26 cellular contexts compared by ENCODE assay signal in the genomic region with DNA sequence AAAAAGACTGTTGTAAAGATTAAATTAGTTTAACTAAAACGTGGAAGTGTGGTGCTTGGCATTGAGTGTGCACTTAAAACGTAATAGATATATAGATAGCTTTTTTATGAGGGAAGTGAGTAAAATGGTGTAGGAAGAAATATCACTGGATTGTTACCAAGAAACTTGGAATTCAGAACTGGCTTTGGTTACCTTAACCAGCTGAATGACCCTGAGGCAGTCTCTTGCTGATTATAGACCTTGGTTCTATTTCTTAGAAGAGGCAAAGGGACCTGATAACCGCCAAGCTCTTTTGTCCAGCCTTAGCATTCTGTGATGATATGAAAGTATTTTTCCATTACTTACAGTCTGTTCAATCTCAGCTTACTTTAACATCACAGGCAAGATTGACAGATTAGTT.
"Had no signal": no experiment of that assay in that cellular context is flagged by ENCODE, and none has a peak within 500 bp of the region (broad histone marks: within the 10 kb centered on the region; RNA-seq: fewer than 3 reads in every experiment).

No MANE protein-coding gene starts in this region.

- H3K4me3 ChIP-seq: heart right ventricle, lower lobe of right lung, spleen, testis, upper lobe of right lung had no signal

- DNase-seq: activated CD4-positive, alpha-beta memory T cell treated with anti-CD3 and anti-CD28 coated beads, Interleukin-2, amount 10 ng/mL, durations not matched to agents 7 days and 5 days; activated CD4-positive, alpha-beta T cell treated with anti-CD3 and anti-CD28 coated beads for 1 hour; activated CD4-positive, alpha-beta T cell treated with anti-CD3 and anti-CD28 coated beads, Interleukin-2, amount 10 ng/mL, durations not matched to agents 7 days and 5 days; activated CD8-positive, alpha-beta memory T cell treated with anti-CD3 and anti-CD28 coated beads, Interleukin-2, amount 50 U/mL, for 48 hours; activated gamma-delta T cell; activated naive CD4-positive, alpha-beta T cell treated with anti-CD3 and anti-CD28 coated beads, Interleukin-2, amount 10 ng/mL, durations not matched to agents 7 days and 5 days; activated naive CD8-positive, alpha-beta T cell treated with anti-CD3 and anti-CD28 coated beads, Interleukin-2, amount 10 ng/mL, durations not matched to agents 7 days and 5 days; activated T-cell treated with anti-CD3 and anti-CD28 coated beads, Interleukin-2, amount 50 U/mL, for 24 hours; brain microvascular endothelial cell; endodermal cell; foreskin keratinocyte; heart right ventricle; kidney glomerular epithelial cell; lower lobe of right lung; mesendoderm; natural killer cell; right cardiac atrium; spleen; stimulated activated naive CD4-positive, alpha-beta T cell treated with Interleukin-2 at 50 U/mL for 16 hours; T-helper 1 cell; testis; upper lobe of right lung had no signal

- H3K27ac ChIP-seq: brain microvascular endothelial cell, foreskin keratinocyte, heart right ventricle, lower lobe of right lung, spleen, testis, upper lobe of right lung had no signal

- ATAC-seq: esophagus mucosa, foreskin keratinocyte, heart right ventricle, left lobe of liver, lower lobe of right lung, natural killer cell, right cardiac atrium, upper lobe of right lung had no signal

- H3K27me3 ChIP-seq: brain microvascular endothelial cell, foreskin keratinocyte, heart right ventricle, spleen, testis, upper lobe of right lung had no signal

- FAIRE-seq: astrocyte, TTC549 had no signal

- H3K9me3 ChIP-seq: lower lobe of right lung, spleen, testis, upper lobe of right lung had no signal

- H3K36me3 ChIP-seq: lower lobe of right lung, upper lobe of right lung had no signal
